Comparison of ENCODE assay signal across 20 cellular contexts in genomic region chr12:19199322-19199721, GRCh38.
DNase-seq lines count a peak whose midpoint lies in the region; ATAC-seq and TF ChIP-seq lines count a peak whose summit lies in the region.
"Had no signal": no experiment of that assay in that cellular context is flagged by ENCODE, and none has a peak within 500 bp of the region (broad histone marks: within the 10 kb centered on the region; RNA-seq: fewer than 3 reads in every experiment).

No MANE protein-coding gene starts in this region.

- no peak overlapping the region for H2BK20ac ChIP-seq in IMR-90 (ENCODE audit: low read depth, low read length)

- H2AK5ac ChIP-seq in IMR-90 (ENCODE audit: low read depth, low read length) (no peak overlapping the region), mesenchymal stem cell (ENCODE audit: low read length, severe bottlenecking) (no peak overlapping the region)

- H2BK5ac ChIP-seq in IMR-90 (ENCODE audit: low read depth, low read length, poor library complexity, severe bottlenecking) (peak overlapping the region; percentile 20), mesenchymal stem cell (ENCODE audit: low read depth, low read length, poor library complexity, severe bottlenecking) (no peak overlapping the region)

- CTCF ChIA-PET in IMR-90 (lab: Yijun Ruan, JAX): interaction anchor here (0.5 to 1.5 kb wide), 4 partner anchors 13 to 331 kb away, joined by 3 to 5 read pairs (median 4); no protein-coding TSS in a partner anchor

- H3K4me3 ChIP-seq in DND-41 (ENCODE audit: low read depth in 1 of 2, low read length in 2 of 2) (no peak overlapping the region), IMR-90 (ENCODE audit: insufficient read depth, low read depth, low read length) (no peak overlapping the region), mesenchymal stem cell (ENCODE audit: insufficient read depth in 1 of 2, low read depth in 1 of 2, low read length in 2 of 2) (no peak overlapping the region)
- H3K4me3 ChIP-seq: SK-N-MC had no signal

- H2AK9ac ChIP-seq in IMR-90 (replicated peaks; ENCODE audit: low read depth, low read length, poor library complexity): no peak overlapping the region

- peaks cover 12% of the 10 kb centered on the region for H3K4me1 ChIP-seq in DND-41 (ENCODE audit: insufficient read depth, low read length)
- peaks cover 6% of the 10 kb centered on the region for H3K4me1 ChIP-seq in IMR-90 (ENCODE audit: control insufficient read depth, insufficient read depth, low read length)
- H3K4me1 ChIP-seq in mesenchymal stem cell (ENCODE audit: control insufficient read depth, insufficient read depth, low read depth, low read length): peaks cover 2% of the 10 kb centered on the region

- H3K27me3 ChIP-seq in DND-41 (ENCODE audit: insufficient read depth, low read length, poor library complexity) (no peaks in the 10 kb centered on the region), IMR-90 (ENCODE audit: control insufficient read depth, insufficient read depth, low read length) (no peaks in the 10 kb centered on the region), mesenchymal stem cell (ENCODE audit: control insufficient read depth in 1 of 2, insufficient read depth in 1 of 2, low read length in 2 of 2) (no peaks in the 10 kb centered on the region)

- TF ChIP-seq RAD21 in IMR-90 (IDR thresholded peaks at IDR 0.05; ENCODE audit: low read length): no peak

- no peak overlapping the region for H3K4ac ChIP-seq in IMR-90 (ENCODE audit: low read depth, low read length)
- no peak overlapping the region for H3K4ac ChIP-seq in mesenchymal stem cell (ENCODE audit: low read depth in 1 of 2, low read length in 2 of 2)

- no peak overlapping the region for H2BK15ac ChIP-seq in IMR-90 (ENCODE audit: low read depth, low read length)
- H2BK15ac ChIP-seq in mesenchymal stem cell (ENCODE audit: low read depth, poor library complexity, severe bottlenecking): no peak overlapping the region

- peaks cover 7% of the 10 kb centered on the region; the same call in 1 of the 2 replicates for H3K9me1 ChIP-seq in IMR-90 (ENCODE audit: insufficient read depth, low read length)

- H3K9ac ChIP-seq in DND-41 (ENCODE audit: low read depth, low read length): no peak overlapping the region
- H3K9ac ChIP-seq in IMR-90 (ENCODE audit: low read depth, low read length): no peak overlapping the region
- H3K9ac ChIP-seq in mesenchymal stem cell (ENCODE audit: low read length): no peak overlapping the region

- POLR2A ChIA-PET in IMR-90 (lab: Charles Lee; ENCODE audit: unreplicated experiment): no interaction called here

- TF ChIP-seq POLR2A in IMR-90 (IDR thresholded peaks at IDR 0.05; ENCODE audit: low read depth, low read length): no peak

- DNase-seq in DND-41 (no peak), IMR-90 (no peak), MV-4-11 (lab: John Stamatoyannopoulos, UW) (peak; percentile 21), mesenchymal stem cell (peak; percentile 72), NCI-H1694 treated with DMSO at 0.1 percent for 48 hours (lab: John Stamatoyannopoulos, UW) (no peak), anterior cingulate cortex (lab: John Stamatoyannopoulos, UW) (no peak), NCI-H2196 treated with DMSO at 0.1 percent for 48 hours (lab: John Stamatoyannopoulos, UW; ENCODE audit: unreplicated experiment) (no peak)
- DNase-seq: Calu3, DMS79 treated with DMSO at 0.1 percent for 48 hours, NCI-H1092, NCI-H1417 treated with DMSO at 0.1 percent for 48 hours, NCI-H187 treated with DMSO at 0.1 percent for 48 hours, NCI-H2171 treated with DMSO at 0.1 percent for 48 hours, NCI-H446, NCI-H526, SIG-M5 had no signal

- TF ChIP-seq CTCF in DND-41 (IDR thresholded peaks at IDR 0.05; ENCODE audit: borderline replicate concordance, extremely low read depth, low read length, poor library complexity, severe bottlenecking) (no peak), IMR-90 (conservative IDR thresholded peaks at IDR 0.05; ENCODE audit: low read depth, low read length) (no peak)

- H4K91ac ChIP-seq in IMR-90 (ENCODE audit: insufficient read depth, low read depth, low read length) (no peak overlapping the region), mesenchymal stem cell (ENCODE audit: low read length) (no peak overlapping the region)

- no peak overlapping the region for H3K56ac ChIP-seq in IMR-90 (ENCODE audit: extremely low read depth, insufficient read depth, low read length)

- no peaks in the 10 kb centered on the region for H3K9me3 ChIP-seq in DND-41 (ENCODE audit: insufficient read depth, low read length, severe bottlenecking)
- H3K9me3 ChIP-seq in IMR-90 (ENCODE audit: control insufficient read depth, insufficient read depth, low read length): no peaks in the 10 kb centered on the region
- H3K9me3 ChIP-seq in mesenchymal stem cell (ENCODE audit: control insufficient read depth, low read length): no peaks in the 10 kb centered on the region

- intact Hi-C loops in IMR-90 (cut with micrococcal nuclease): no loop called here

- H3K36me3 ChIP-seq in DND-41 (ENCODE audit: insufficient read depth, low read length) (no peaks in the 10 kb centered on the region), IMR-90 (ENCODE audit: control insufficient read depth, insufficient read depth, low read length) (no peaks in the 10 kb centered on the region; the same call in 1 of the 2 replicates), mesenchymal stem cell (ENCODE audit: control insufficient read depth in 1 of 2, insufficient read depth in 2 of 2, low read depth in 1 of 2, low read length in 2 of 2) (no peaks in the 10 kb centered on the region)

- H3K14ac ChIP-seq in IMR-90 (replicated peaks; ENCODE audit: low read depth, low read length) (peak overlapping the region; percentile 74), mesenchymal stem cell (ENCODE audit: low read length in 2 of 2) (no peak overlapping the region)

- H3K18ac ChIP-seq in IMR-90 (ENCODE audit: low read depth, low read length): peak overlapping the region; percentile 83; the same call in 1 of the 2 replicates
- H3K18ac ChIP-seq in mesenchymal stem cell (ENCODE audit: low read depth in 1 of 2, low read length in 2 of 2): no peak overlapping the region

- no peak overlapping the region for H2BK120ac ChIP-seq in IMR-90 (ENCODE audit: low read depth, low read length)
- no peak overlapping the region for H2BK120ac ChIP-seq in mesenchymal stem cell (ENCODE audit: low read depth, low read length)

- ATAC-seq in DND-41 (ENCODE audit: insufficient read depth, low read depth): peak; percentile 78
- no peak for ATAC-seq in IMR-90 (ENCODE audit: low read depth)
- ATAC-seq in HG03139 (IDR thresholded peaks at IDR 0.05; ENCODE audit: unreplicated experiment): no peak
- ATAC-seq: HCT116, Panc1 had no signal

- H3K79me2 ChIP-seq in DND-41 (ENCODE audit: insufficient read depth, low read length): no peaks in the 10 kb centered on the region; the same call in none of the 2 replicates

- dilution Hi-C loops in IMR-90 (cut with HindIII; ENCODE audit: low sequenced_read_pairs, unreplicated experiment): no loop called here

- H4K20me1 ChIP-seq in DND-41 (ENCODE audit: insufficient read depth, low read length): no peaks in the 10 kb centered on the region; the same call in 1 of the 2 replicates
- H4K20me1 ChIP-seq in IMR-90 (ENCODE audit: insufficient read depth, low read length): no peaks in the 10 kb centered on the region

- H3K4me2 ChIP-seq in DND-41 (ENCODE audit: insufficient read depth, low read length) (no peak overlapping the region), IMR-90 (ENCODE audit: low read depth, low read length) (peak overlapping the region; percentile 49; the same call in 1 of the 2 replicates), mesenchymal stem cell (ENCODE audit: low read length, poor library complexity, severe bottlenecking) (no peak overlapping the region)

- in situ Hi-C loops in IMR-90 (cut with MboI; ENCODE audit: low sequenced_read_pairs): no loop called here

- no peak overlapping the region for H3K27ac ChIP-seq in DND-41 (ENCODE audit: low read length)
- H3K27ac ChIP-seq in IMR-90 (ENCODE audit: insufficient read depth, low read length): no peak overlapping the region
- no peak overlapping the region for H3K27ac ChIP-seq in mesenchymal stem cell (ENCODE audit: low read length, poor library complexity, severe bottlenecking)
- H3K27ac ChIP-seq: SK-N-MC had no signal

- BruUV-seq in IMR-90 (replicated peaks; lab: Mats Ljungman, UMichigan): no TSS peak

- no peak overlapping the region for H2BK12ac ChIP-seq in mesenchymal stem cell (ENCODE audit: low read length in 2 of 2)

- H3K23ac ChIP-seq in IMR-90 (ENCODE audit: low read depth, low read length) (no peak overlapping the region), mesenchymal stem cell (ENCODE audit: low read length in 2 of 2) (no peak overlapping the region)

- H4K8ac ChIP-seq in IMR-90 (ENCODE audit: low read depth in 2 of 2, low read length in 2 of 2): no peak overlapping the region
- H4K8ac ChIP-seq in mesenchymal stem cell (ENCODE audit: low read length): no peak overlapping the region

- H2AFZ ChIP-seq in DND-41 (ENCODE audit: low read depth, low read length) (no peak overlapping the region), IMR-90 (replicated peaks; ENCODE audit: low read length, poor library complexity) (no peak overlapping the region), mesenchymal stem cell (ENCODE audit: low read depth, low read length) (no peak overlapping the region)

- peak overlapping the region; percentile 63; the same call in 1 of the 2 replicates for H4K5ac ChIP-seq in IMR-90 (ENCODE audit: low read depth, low read length)

- H3K79me1 ChIP-seq in IMR-90 (ENCODE audit: low read depth in 1 of 2, low read length in 2 of 2) (peaks cover 14 to 33% of the 10 kb centered on the region in 2 experiments; a peak in 3 of 4 replicates), mesenchymal stem cell (replicated peaks; ENCODE audit: low read length, poor library complexity, severe bottlenecking) (peaks cover 25% of the 10 kb centered on the region)

TF ChIP-seq in IMR-90, 13 proteins besides CTCF, POLR2A, EP300 and RAD21:
- TF ChIP-seq RFX5 (IDR thresholded peaks at IDR 0.05; ENCODE audit: low read depth, low read length) (no peak), SMC3 (IDR thresholded peaks at IDR 0.05; ENCODE audit: low read depth, low read length) (no peak), MXI1 (IDR thresholded peaks at IDR 0.05; ENCODE audit: borderline replicate concordance, low read depth, low read length) (no peak), CHD1 (IDR thresholded peaks at IDR 0.05; ENCODE audit: low read depth, low read length) (no peak), CEBPB (IDR thresholded peaks at IDR 0.05; ENCODE audit: low read depth, low read length) (no peak)

Comparison
In these comparisons a context has a peak if more than half of its experiments do, and no peak if none do; other contexts are left out.
1. DNase-seq: peak in MV-4-11 (single experiment) and mesenchymal stem cell (single experiment); none in DND-41 (single experiment), IMR-90 (single experiment), NCI-H1694 treated with DMSO at 0.1 percent for 48 hours (single experiment), anterior cingulate cortex (0 of 58) and NCI-H2196 treated with DMSO at 0.1 percent for 48 hours (single experiment).